17 cellular contexts compared by ENCODE assay signal in the genomic region with DNA sequence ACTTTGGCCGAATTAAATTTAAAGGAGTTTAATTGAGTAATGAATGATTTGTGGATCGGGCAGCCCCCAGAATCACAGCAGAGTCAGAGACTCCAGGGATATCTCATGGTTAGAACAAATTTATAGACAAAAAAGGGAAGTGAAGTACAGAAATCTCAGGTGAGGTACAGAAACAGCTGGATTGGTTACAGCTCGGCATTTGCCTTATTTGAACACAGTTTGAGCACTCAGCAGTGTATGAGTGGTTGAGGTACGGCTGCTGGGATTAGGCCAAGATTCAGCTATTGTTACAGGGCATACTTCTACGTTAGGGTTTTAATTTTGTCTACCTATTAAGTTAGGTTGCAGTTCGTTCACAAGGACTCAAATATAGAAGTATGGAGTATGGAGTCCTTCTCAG. TPM values are rescaled to one million over a fixed set of nuclear protein-coding genes. Genes with fewer than 3 reads are reported as not detected.
A peak's percentile ranks its signal among the peaks of the same experiment; 100 is the strongest.
DNase-seq lines count a peak whose midpoint lies in the region; ATAC-seq, FAIRE-seq and TF ChIP-seq lines count a peak whose summit lies in the region.
"Had no signal": no experiment of that assay in that cellular context is flagged by ENCODE, and none has a peak within 500 bp of the region (broad histone marks: within the 10 kb centered on the region; RNA-seq: fewer than 3 reads in every experiment).

No MANE protein-coding gene starts in this region.

- no TSS peak for BruUV-seq in HepG2 (replicated peaks; lab: Mats Ljungman, UMichigan)

- 49% methylated on average over 6 of the region's 6 CpGs for WGBS in HepG2 (ENCODE audit: low lambda C conversion rate)
- 90% methylated on average over 2 of the region's 6 CpGs for WGBS in right lobe of liver (ENCODE audit: insufficient coverage, low coverage, low lambda C conversion rate, missing lambda C conversion rate)

- ATAC-seq in HepG2 (peak; percentile 39; the same call in 2 of the 3 replicates), right lobe of liver (no peak), left lung (peak; percentile 55), HG02678 (IDR thresholded peaks at IDR 0.05; ENCODE audit: unreplicated experiment) (no peak)

- intact Hi-C loops in HepG2 (cut with micrococcal nuclease; ENCODE audit: unreplicated experiment) = no loop called here
- intact Hi-C loops in right lobe of liver (cut with DNase I) = loop anchor here in 1 of 2 donors (5.0 kb wide), 1 partner anchor 78 kb away; a partner anchor contains a TSS
- intact Hi-C loops in left lung (cut with DNase I) = loop anchor here in 1 of 2 donors (10.0 kb wide), 1 partner anchor 76 kb away; a partner anchor contains a TSS

- H3K9ac ChIP-seq in HepG2 (ENCODE audit: insufficient read depth, low read depth, low read length) = no peak overlapping the region
- H3K9ac ChIP-seq in OCI-LY3 (ENCODE audit: low read length) = no peak overlapping the region
- H3K9ac ChIP-seq: BLaER1, GM23248 had no signal

- in situ Hi-C loops in HepG2 (cut with HindIII; ENCODE audit: extremely low pct_ligation_motif_present, low pct_unique_long_range_greater_than_20kb) = loop anchor here (5.0 kb wide), 1 partner anchor 78 kb away; a partner anchor contains a TSS

- H3K27ac ChIP-seq in HepG2 (ENCODE audit: extremely low read length, insufficient read depth, low read length) (no peak overlapping the region), right lobe of liver (no peak overlapping the region), OCI-LY3 (ENCODE audit: low read length) (no peak overlapping the region), left lung (no peak overlapping the region), caudate nucleus (ENCODE audit: low read depth, low read length) (no peak overlapping the region)
- H3K27ac ChIP-seq: BLaER1, GM23248 had no signal

- POLR2A ChIA-PET in HepG2 (lab: Yijun Ruan, JAX) = interaction anchor here (1.1 to 2.5 kb wide), 5 partner anchors 24 to 79 kb away, joined by 3 to 12 read pairs (median 9); a partner anchor contains a TSS

- no peak for TF ChIP-seq RAD21 in HepG2 (CRISPR knock-in tag; IDR thresholded peaks at IDR 0.05)

- DNase-seq in HepG2 (ENCODE audit: low spot score) (no peak), right lobe of liver (no peak), left lung (no peak), Kasumi-1 (lab: John Stamatoyannopoulos, UW) (no peak), caudate nucleus (lab: John Stamatoyannopoulos, UW) (no peak)
- no peak for DNase-seq in activated effector memory CD4-positive, alpha-beta T cell treated with Interleukin-2 at 50 U/mL for 16 hours
- DNase-seq: NCI-H226, NCI-H510A had no signal

- no peaks in the 10 kb centered on the region for H3K9me3 ChIP-seq in HepG2 (ENCODE audit: low read length)
- H3K9me3 ChIP-seq in right lobe of liver = no peaks in the 10 kb centered on the region
- H3K9me3 ChIP-seq in OCI-LY3 (ENCODE audit: insufficient read depth, low read length) = peaks cover 7% of the 10 kb centered on the region; the same call in 1 of the 2 replicates
- H3K9me3 ChIP-seq in left lung = no peaks in the 10 kb centered on the region

- TF ChIP-seq CTCF in HepG2 (CRISPR knock-in tag; IDR thresholded peaks at IDR 0.05) = no peak
- TF ChIP-seq CTCF in right lobe of liver (IDR thresholded peaks at IDR 0.05) = no peak
- TF ChIP-seq CTCF in OCI-LY3 (IDR thresholded peaks at IDR 0.05; ENCODE audit: low read depth, low read length) = no peak
- TF ChIP-seq CTCF in left lung (IDR thresholded peaks at IDR 0.05) = no peak

- no peak for TF ChIP-seq EP300 in HepG2 (IDR thresholded peaks at IDR 0.05; ENCODE audit: low read depth in 2 of 2, low read length in 2 of 2)
- TF ChIP-seq EP300 in HepG2 (CRISPR knock-in tag; IDR thresholded peaks at IDR 0.05; ENCODE audit: borderline replicate concordance) = no peak

- no peak overlapping the region for H3K4me2 ChIP-seq in HepG2 (ENCODE audit: low read depth, low read length)
- H3K4me2 ChIP-seq in OCI-LY3 (ENCODE audit: low read length) = peak overlapping the region; percentile 51
- H3K4me2 ChIP-seq: BLaER1 had no signal

- TF ChIP-seq POLR2A in HepG2 (IDR thresholded peaks at IDR 0.05; ENCODE audit: insufficient read depth in 1 of 2, low read depth in 2 of 2, low read length in 2 of 2) (no peak), right lobe of liver (IDR thresholded peaks at IDR 0.05) (no peak)

- no peak for FAIRE-seq in HepG2 (lab: Jason Lieb, UNC)

- H3K79me2 ChIP-seq in HepG2 (ENCODE audit: insufficient read depth, low read length) (no peaks in the 10 kb centered on the region), OCI-LY3 (ENCODE audit: low read length) (no peaks in the 10 kb centered on the region)

- H2AFZ ChIP-seq in HepG2 (ENCODE audit: low read length) (no peak overlapping the region), OCI-LY3 (ENCODE audit: low read depth, low read length) (no peak overlapping the region)

- H3K4me1 ChIP-seq in HepG2 (ENCODE audit: insufficient read depth, low read length) (peaks cover 8% of the 10 kb centered on the region), right lobe of liver (no peaks in the 10 kb centered on the region), OCI-LY3 (ENCODE audit: low read length) (peaks cover 11% of the 10 kb centered on the region), left lung (no peaks in the 10 kb centered on the region)

- H4K20me1 ChIP-seq in HepG2 (ENCODE audit: insufficient read depth, low read length) (no peaks in the 10 kb centered on the region), OCI-LY3 (ENCODE audit: insufficient read depth, low read length) (no peaks in the 10 kb centered on the region)
- H4K20me1 ChIP-seq: BLaER1 had no signal

- CTCF ChIA-PET in HepG2 (lab: Yijun Ruan, JAX; ENCODE audit: low intra/inter-chr PET ratio, low total read pairs) = interaction anchor here (1.5 to 2.8 kb wide), 3 partner anchors 40 to 80 kb away, joined by 4 to 35 read pairs (median 7); a partner anchor contains a TSS

- no peaks in the 10 kb centered on the region for H3K36me3 ChIP-seq in HepG2 (replicated peaks in 1 of 2; ENCODE audit: control insufficient read depth in 1 of 2, insufficient read depth in 2 of 2, low read length in 2 of 2)
- H3K36me3 ChIP-seq in right lobe of liver = no peaks in the 10 kb centered on the region
- H3K36me3 ChIP-seq in OCI-LY3 (replicated peaks; ENCODE audit: low read depth, low read length) = no peaks in the 10 kb centered on the region
- no peaks in the 10 kb centered on the region for H3K36me3 ChIP-seq in left lung
- H3K36me3 ChIP-seq: BLaER1 had no signal

- H3K27me3 ChIP-seq in HepG2 (ENCODE audit: control insufficient read depth in 1 of 2, insufficient read depth in 2 of 2, low read length in 2 of 2) (no peaks in the 10 kb centered on the region), right lobe of liver (no peaks in the 10 kb centered on the region), OCI-LY3 (ENCODE audit: low read depth, low read length) (peaks cover 23% of the 10 kb centered on the region), left lung (no peaks in the 10 kb centered on the region)
- H3K27me3 ChIP-seq: BLaER1 had no signal

- H3K4me3 ChIP-seq in HepG2 (replicated peaks in 1 of 3; ENCODE audit: insufficient read depth in 1 of 3, low read depth in 2 of 3, low read length in 3 of 3) (no peak overlapping the region), right lobe of liver (no peak overlapping the region), OCI-LY3 (ENCODE audit: low read length) (peak overlapping the region; percentile 25; the same call in 1 of the 2 replicates), left lung (no peak overlapping the region)
- H3K4me3 ChIP-seq: BLaER1, GM23248 had no signal

RNA-seq across cellular contexts. Expression of a gene that starts 23.3 kb away (rescaled TPM):
- total RNA-seq in HepG2 (2016; rRNA removed; fragmentation: Illumina TruSeq; extraction: Trizol) (0.18 and 0.24 TPM in 2 replicates), right lobe of liver (1 to 10 TPM in 2 of 6 experiments, under 1 TPM in 4; 0.19 to 1.8 (median 0.89) TPM), left lung (under 1 TPM in 1 of 2 donors, not detected in 1; 0.18 TPM)
- total RNA-seq in HepG2 (2016; cell fraction: cytosol; rRNA removed; fragmentation: Illumina TruSeq; extraction: Trizol; ENCODE audit: low read depth) = 0.10 and 0.18 TPM in 2 replicates
- total RNA-seq in HepG2 (2016; cell fraction: insoluble cytoplasmic fraction; rRNA removed; fragmentation: Illumina TruSeq; extraction: Trizol) = 0.18 and 0.22 TPM in 2 replicates
- total RNA-seq in HepG2 (2016; cell fraction: membrane; rRNA removed; fragmentation: Illumina TruSeq; extraction: Trizol) = 0.24 and 0.53 TPM in 2 replicates
- total RNA-seq in HepG2 (2016; cell fraction: nucleus; rRNA removed; fragmentation: Illumina TruSeq; extraction: Trizol) = 0.22 and 0.31 TPM in 2 replicates
- polyA plus RNA-seq in HepG2 (2011; rRNA removed) = 0.30 and 0.32 TPM in 2 replicates
- polyA plus RNA-seq in HepG2 (2011; cell fraction: cytosol; rRNA removed) = 0.13 and 0.35 TPM in 2 replicates
- polyA plus RNA-seq in HepG2 (2011; cell fraction: nucleus; rRNA removed) = 0.13 and 0.17 TPM in 2 replicates
- polyA plus RNA-seq in HepG2 (2012) = 0.36 and 0.39 TPM in 2 replicates
- polyA plus RNA-seq in HepG2 (2016; cell fraction: cytosol; fragmentation: Illumina TruSeq; extraction: Trizol; ENCODE audit: low read depth) = 0.05 and 0.08 TPM in 2 replicates
- polyA plus RNA-seq in HepG2 (2016; cell fraction: insoluble cytoplasmic fraction; fragmentation: Illumina TruSeq; extraction: Trizol; ENCODE audit: low read depth) = 0.29 and 0.36 TPM in 2 replicates
- 0.17 and 0.19 TPM in 2 replicates for polyA plus RNA-seq in HepG2 (2016; cell fraction: membrane; fragmentation: Illumina TruSeq; extraction: Trizol; ENCODE audit: low read depth)
- polyA plus RNA-seq in HepG2 (2016; cell fraction: nucleus; fragmentation: Illumina TruSeq; extraction: Trizol; ENCODE audit: insufficient read depth, low read depth) = 0.35 and 0.41 TPM in 2 replicates
- 0.16 TPM in 1 of 2 replicates, not detected in the other for polyA minus RNA-seq in HepG2 (2011; rRNA and poly(A)+ RNA removed; ENCODE audit: low replicate concordance)
- 0.35 TPM in 1 of 2 replicates, not detected in the other for polyA minus RNA-seq in HepG2 (2011; cell fraction: cytosol; rRNA and poly(A)+ RNA removed)
- 0.26 and 1.1 TPM in 2 replicates for polyA minus RNA-seq in HepG2 (2011; cell fraction: nucleus; rRNA and poly(A)+ RNA removed)
- total RNA-seq: CD4-positive, CD25-positive, alpha-beta regulatory T cell; H9; HFFc6; MCF 10A had no signal
- polyA plus RNA-seq: CD4-positive, CD25-positive, alpha-beta regulatory T cell; IgD-negative memory B cell had no signal

RNA-seq across cellular contexts. Expression of a gene that starts 24.0 kb away (rescaled TPM):
- total RNA-seq in HepG2 (2016; rRNA removed; fragmentation: Illumina TruSeq; extraction: Trizol) (6.2 and 6.5 TPM in 2 replicates), right lobe of liver (10 to 100 TPM; 41.4 to 97.8 (median 69.1) TPM), left lung (1 to 10 TPM; 1.3 to 2.4 TPM)
- total RNA-seq in HepG2 (2016; cell fraction: cytosol; rRNA removed; fragmentation: Illumina TruSeq; extraction: Trizol; ENCODE audit: low read depth) = 0.91 and 1.2 TPM in 2 replicates
- total RNA-seq in HepG2 (2016; cell fraction: insoluble cytoplasmic fraction; rRNA removed; fragmentation: Illumina TruSeq; extraction: Trizol) = 6.5 and 6.7 TPM in 2 replicates
- total RNA-seq in HepG2 (2016; cell fraction: membrane; rRNA removed; fragmentation: Illumina TruSeq; extraction: Trizol) = 2.3 and 2.7 TPM in 2 replicates
- 4.1 and 7.2 TPM in 2 replicates for total RNA-seq in HepG2 (2016; cell fraction: nucleus; rRNA removed; fragmentation: Illumina TruSeq; extraction: Trizol)
- 29.6 and 31.5 TPM in 2 replicates for polyA plus RNA-seq in HepG2 (2011; rRNA removed)
- 16.5 and 18.2 TPM in 2 replicates for polyA plus RNA-seq in HepG2 (2011; cell fraction: cytosol; rRNA removed)
- 119 and 127 TPM in 2 replicates for polyA plus RNA-seq in HepG2 (2011; cell fraction: nucleus; rRNA removed)
- polyA plus RNA-seq in HepG2 (2012) = 21.2 and 31.4 TPM in 2 replicates
- 0.93 and 1.1 TPM in 2 replicates for polyA plus RNA-seq in HepG2 (2016; cell fraction: cytosol; fragmentation: Illumina TruSeq; extraction: Trizol; ENCODE audit: low read depth)
- 6.7 and 6.9 TPM in 2 replicates for polyA plus RNA-seq in HepG2 (2016; cell fraction: insoluble cytoplasmic fraction; fragmentation: Illumina TruSeq; extraction: Trizol; ENCODE audit: low read depth)
- 1.9 and 2.6 TPM in 2 replicates for polyA plus RNA-seq in HepG2 (2016; cell fraction: membrane; fragmentation: Illumina TruSeq; extraction: Trizol; ENCODE audit: low read depth)
- 16.1 and 17.7 TPM in 2 replicates for polyA plus RNA-seq in HepG2 (2016; cell fraction: nucleus; fragmentation: Illumina TruSeq; extraction: Trizol; ENCODE audit: insufficient read depth, low read depth)
- 1.8 and 25.6 TPM in 2 replicates for polyA minus RNA-seq in HepG2 (2011; rRNA and poly(A)+ RNA removed; ENCODE audit: low replicate concordance)
- polyA minus RNA-seq in HepG2 (2011; cell fraction: cytosol; rRNA and poly(A)+ RNA removed) = 8.2 and 13.4 TPM in 2 replicates
- polyA minus RNA-seq in HepG2 (2011; cell fraction: nucleus; rRNA and poly(A)+ RNA removed) = 15.7 and 18.8 TPM in 2 replicates

Comparison
In these comparisons a context has a peak if more than half of its experiments do, and no peak if none do; other contexts are left out.
1. ATAC-seq: peak in HepG2 (single experiment) and left lung (single experiment); none in right lobe of liver (0 of 4) and HG02678 (single experiment).